ENCODE assay signal across 7 cellular contexts in genomic region chr15:93087825-93088199, GRCh38. TPM values are rescaled to one million over a fixed set of nuclear protein-coding genes. Genes with fewer than 3 reads are reported as not detected.
DNase-seq lines count a peak whose midpoint lies in the region; ATAC-seq and TF ChIP-seq lines count a peak whose summit lies in the region.

No MANE protein-coding gene starts in this region.

- ATAC-seq in HG03103 (IDR thresholded peaks at IDR 0.05; ENCODE audit: low read depth, unreplicated experiment) (peak; percentile 53), mucosa of descending colon (peak; percentile 79)

- H3K4me3 ChIP-seq in epithelial cell of proximal tubule (ENCODE audit: low read depth, low read length) (peak overlapping the region; percentile 28), mucosa of descending colon (no peak overlapping the region)

- TF ChIP-seq CTCF in GM13976 (IDR thresholded peaks at IDR 0.05; ENCODE audit: borderline replicate concordance, control extremely low read depth, extremely low read depth, insufficient read depth, missing control alignments) (peak; percentile 77), epithelial cell of proximal tubule (conservative IDR thresholded peaks at IDR 0.05; ENCODE audit: low read depth, low read length) (peak; percentile 93), mucosa of descending colon (IDR thresholded peaks at IDR 0.05) (peak; percentile 81)

- in situ Hi-C loops in GM13976 (cut with MboI; ENCODE audit: low sequenced_read_pairs, unreplicated experiment) = loop anchor here (25.0 kb wide), 1 partner anchor 1024 kb away; no protein-coding TSS in a partner anchor

- no peaks in the 10 kb centered on the region for H3K36me3 ChIP-seq in mucosa of descending colon (ENCODE audit: low read depth)

- H3K4me1 ChIP-seq in mucosa of descending colon (ENCODE audit: low read depth) = peaks cover 14% of the 10 kb centered on the region

- DNase-seq in GM13976 (ENCODE audit: low spot score) (peak; percentile 83), NCI-H69 (lab: John Stamatoyannopoulos, UW) (peak; percentile 60), epithelial cell of proximal tubule (ENCODE audit: low read depth) (no peak), mucosa of descending colon (peak in 2 of 3 donors; percentile 72 to 76)
- DNase-seq in activated CD8-positive, alpha-beta memory T cell treated with anti-CD3 and anti-CD28 coated beads, Interleukin-2, amount 50 U/mL, for 1 hour (ENCODE audit: extremely low read depth) = peak; percentile 21
- peak; percentile 50 for DNase-seq in stimulated activated CD8-positive, alpha-beta memory T cell treated with anti-CD3 and anti-CD28 coated beads, Interleukin-4, amount 100 ng/mL, for 24 hours (ENCODE audit: low read depth)

- no peaks in the 10 kb centered on the region for H3K9me3 ChIP-seq in mucosa of descending colon

- intact Hi-C loops in mucosa of descending colon (cut with DNase I, micrococcal nuclease) = no loop called here

RNA-seq across cellular contexts. Expression of gene RGMA, which starts 1.2 kb away (rescaled TPM):
- total RNA-seq in epithelial cell of proximal tubule (0.36 and 0.40 TPM in 2 replicates), mucosa of descending colon (10 to 100 TPM in 2 of 3 donors, 1 to 10 TPM in 1; 2.8 to 88.4 (median 10.6) TPM)
